In genomic region chrX:38110231-38110630, GRCh38 we compare ENCODE assay signal across 21 cellular contexts.
DNase-seq lines count a peak whose midpoint lies in the region; ATAC-seq and TF ChIP-seq lines count a peak whose summit lies in the region.
"Had no signal": no experiment of that assay in that cellular context is flagged by ENCODE, and none has a peak within 500 bp of the region (broad histone marks: within the 10 kb centered on the region; RNA-seq: fewer than 3 reads in every experiment).

No MANE protein-coding gene starts in this region.

- TF ChIP-seq CTCF in colonic mucosa (IDR thresholded peaks at IDR 0.05) (no peak), glutamatergic neuron (IDR thresholded peaks at IDR 0.05; ENCODE audit: partially characterized antibody, unreplicated experiment) (no peak), natural killer cell (IDR thresholded peaks at IDR 0.05) (no peak)

- DNase-seq in HEK293T (ENCODE audit: extremely low spot score) (peak; percentile 10), RKO (ENCODE audit: low spot score) (peak; percentile 7), colonic mucosa (no peak), glutamatergic neuron (no peak), natural killer cell (no peak), NCI-H82 (lab: John Stamatoyannopoulos, UW) (no peak)
- no peak for DNase-seq in activated CD4-positive, CD25-positive, alpha-beta regulatory T cell (lab: John Stamatoyannopoulos, UW)
- DNase-seq: Calu3; CD8-positive, alpha-beta memory T cell; DMS153; Kasumi-1; NCI-H1092; NCI-H1436; NCI-H2029; NCI-H2227 treated with DMSO at 0.1 percent for 48 hours; NCI-H774; Peyer's patch had no signal

- peak overlapping the region; percentile 1 for H3K27ac ChIP-seq in colonic mucosa
- H3K27ac ChIP-seq: C4-2B, Peyer's patch, SJSA1 had no signal

- H3K9me3 Mint-ChIP-seq in glutamatergic neuron (ENCODE audit: unreplicated experiment), result peaks cover 2% of the 10 kb centered on the region
- no peaks in the 10 kb centered on the region for H3K9me3 Mint-ChIP-seq in natural killer cell

- CTCF ChIA-PET in HEK293T (lab: Yijun Ruan, JAX), result no interaction called here

- no peaks in the 10 kb centered on the region for H3K36me3 Mint-ChIP-seq in glutamatergic neuron (ENCODE audit: unreplicated experiment)
- no peaks in the 10 kb centered on the region for H3K36me3 Mint-ChIP-seq in natural killer cell
- H3K36me3 Mint-ChIP-seq: CD8-positive, alpha-beta memory T cell had no signal

- POLR2A ChIA-PET in HEK293T (lab: Yijun Ruan, JAX), result no interaction called here

- intact Hi-C loops in colonic mucosa (cut with DNase I) (no loop called here), natural killer cell (cut with micrococcal nuclease) (no loop called here)

- no peak overlapping the region for H3K9ac ChIP-seq in colonic mucosa (ENCODE audit: low read depth in 2 of 2, low read length in 2 of 2)

- H3K4me1 Mint-ChIP-seq in glutamatergic neuron (ENCODE audit: low read depth, unreplicated experiment) (peaks cover 13% of the 10 kb centered on the region), natural killer cell (peaks cover 0 to 1% of the 10 kb centered on the region in 2 donors)
- H3K4me1 Mint-ChIP-seq: CD8-positive, alpha-beta memory T cell had no signal

- H3K27ac Mint-ChIP-seq in glutamatergic neuron (ENCODE audit: unreplicated experiment) (peak overlapping the region; percentile 55), natural killer cell (no peak overlapping the region)
- H3K27ac Mint-ChIP-seq: CD8-positive, alpha-beta memory T cell had no signal

- no peaks in the 10 kb centered on the region for H3K9me3 ChIP-seq in colonic mucosa
- H3K9me3 ChIP-seq: Peyer's patch, SJSA1 had no signal

- no peaks in the 10 kb centered on the region for H3K27me3 ChIP-seq in colonic mucosa
- H3K27me3 ChIP-seq: Peyer's patch, SJSA1 had no signal

- no peak for ATAC-seq in natural killer cell
- ATAC-seq: HCT116, Right ventricle myocardium inferior had no signal

- H3K4me3 ChIP-seq in colonic mucosa, result no peak overlapping the region
- H3K4me3 ChIP-seq: Peyer's patch, SJSA1 had no signal

- H3K27me3 Mint-ChIP-seq in glutamatergic neuron (ENCODE audit: unreplicated experiment) (no peaks in the 10 kb centered on the region), natural killer cell (ENCODE audit: low read depth in 2 of 2) (peaks cover 0 to 3% of the 10 kb centered on the region in 2 donors)

- H3K36me3 ChIP-seq in colonic mucosa, result no peaks in the 10 kb centered on the region
- H3K36me3 ChIP-seq: Peyer's patch, SJSA1 had no signal

- no peak overlapping the region for H3K4me3 Mint-ChIP-seq in glutamatergic neuron (ENCODE audit: unreplicated experiment)
- no peak overlapping the region for H3K4me3 Mint-ChIP-seq in natural killer cell
- H3K4me3 Mint-ChIP-seq: CD8-positive, alpha-beta memory T cell had no signal

- H3K4me1 ChIP-seq in colonic mucosa, result no peaks in the 10 kb centered on the region
- H3K4me1 ChIP-seq: Peyer's patch, SJSA1 had no signal

TF ChIP-seq in HEK293T, 16 proteins besides CTCF, POLR2A, EP300 and RAD21:
- TF ChIP-seq L3MBTL2 (conservative IDR thresholded peaks at IDR 0.05), result no peak
- no peak for TF ChIP-seq TARDBP (IDR thresholded peaks at IDR 0.05)
- no peak for TF ChIP-seq FOXK2 (IDR thresholded peaks at IDR 0.05)

Comparison
In these comparisons a context has a peak if more than half of its experiments do, and no peak if none do; other contexts are left out.
1. DNase-seq: peak in HEK293T (single experiment) and RKO (single experiment); none in colonic mucosa (single experiment), glutamatergic neuron (single experiment), natural killer cell (single experiment), activated CD4-positive, CD25-positive, alpha-beta regulatory T cell (0 of 4) and NCI-H82 (single experiment).